Comparison of ENCODE assay signal across 1 cellular context in the genomic region with DNA sequence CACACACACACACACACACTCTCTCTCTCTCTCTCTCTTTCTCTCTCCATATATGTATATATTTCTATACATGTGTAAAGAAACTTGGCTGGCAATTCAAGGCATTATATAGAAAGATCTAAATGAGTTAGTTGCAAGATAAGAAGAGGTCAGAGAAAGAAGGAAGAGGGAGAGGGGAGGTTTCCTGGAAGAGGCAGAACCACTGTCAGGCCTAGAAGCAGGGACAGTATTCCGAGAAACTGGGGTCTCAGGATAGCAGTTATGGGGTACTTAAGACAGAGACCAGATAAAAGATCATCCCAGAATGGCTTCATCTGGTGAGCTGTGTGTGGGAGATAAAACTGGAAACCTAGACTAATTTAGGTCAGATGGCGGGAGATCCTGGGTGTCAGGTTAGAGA.
TF ChIP-seq lines count a peak whose summit lies in the region.

No MANE protein-coding gene starts in this region.

TF ChIP-seq in HepG2, 621 proteins besides CTCF, POLR2A, EP300 and RAD21 (continued from another document):
- TF ChIP-seq SRSF1 (optimal IDR thresholded peaks at IDR 0.05; ENCODE audit: low read depth, low read length), result no peak
- no peak for TF ChIP-seq PRPF4 (IDR thresholded peaks at IDR 0.05; ENCODE audit: low read depth, low read length, poor library complexity, severe bottlenecking)
- TF ChIP-seq CEBPZ (IDR thresholded peaks at IDR 0.05; ENCODE audit: low read length), result no peak
- no peak for TF ChIP-seq ZNF576 (CRISPR knock-in tag; IDR thresholded peaks at IDR 0.05)
- no peak for TF ChIP-seq E2F2 (CRISPR knock-in tag; IDR thresholded peaks at IDR 0.05; ENCODE audit: borderline replicate concordance)
- no peak for TF ChIP-seq POLR2AphosphoS2 (IDR thresholded peaks at IDR 0.05; ENCODE audit: low read depth, low read length)
- TF ChIP-seq, protein P1, sequence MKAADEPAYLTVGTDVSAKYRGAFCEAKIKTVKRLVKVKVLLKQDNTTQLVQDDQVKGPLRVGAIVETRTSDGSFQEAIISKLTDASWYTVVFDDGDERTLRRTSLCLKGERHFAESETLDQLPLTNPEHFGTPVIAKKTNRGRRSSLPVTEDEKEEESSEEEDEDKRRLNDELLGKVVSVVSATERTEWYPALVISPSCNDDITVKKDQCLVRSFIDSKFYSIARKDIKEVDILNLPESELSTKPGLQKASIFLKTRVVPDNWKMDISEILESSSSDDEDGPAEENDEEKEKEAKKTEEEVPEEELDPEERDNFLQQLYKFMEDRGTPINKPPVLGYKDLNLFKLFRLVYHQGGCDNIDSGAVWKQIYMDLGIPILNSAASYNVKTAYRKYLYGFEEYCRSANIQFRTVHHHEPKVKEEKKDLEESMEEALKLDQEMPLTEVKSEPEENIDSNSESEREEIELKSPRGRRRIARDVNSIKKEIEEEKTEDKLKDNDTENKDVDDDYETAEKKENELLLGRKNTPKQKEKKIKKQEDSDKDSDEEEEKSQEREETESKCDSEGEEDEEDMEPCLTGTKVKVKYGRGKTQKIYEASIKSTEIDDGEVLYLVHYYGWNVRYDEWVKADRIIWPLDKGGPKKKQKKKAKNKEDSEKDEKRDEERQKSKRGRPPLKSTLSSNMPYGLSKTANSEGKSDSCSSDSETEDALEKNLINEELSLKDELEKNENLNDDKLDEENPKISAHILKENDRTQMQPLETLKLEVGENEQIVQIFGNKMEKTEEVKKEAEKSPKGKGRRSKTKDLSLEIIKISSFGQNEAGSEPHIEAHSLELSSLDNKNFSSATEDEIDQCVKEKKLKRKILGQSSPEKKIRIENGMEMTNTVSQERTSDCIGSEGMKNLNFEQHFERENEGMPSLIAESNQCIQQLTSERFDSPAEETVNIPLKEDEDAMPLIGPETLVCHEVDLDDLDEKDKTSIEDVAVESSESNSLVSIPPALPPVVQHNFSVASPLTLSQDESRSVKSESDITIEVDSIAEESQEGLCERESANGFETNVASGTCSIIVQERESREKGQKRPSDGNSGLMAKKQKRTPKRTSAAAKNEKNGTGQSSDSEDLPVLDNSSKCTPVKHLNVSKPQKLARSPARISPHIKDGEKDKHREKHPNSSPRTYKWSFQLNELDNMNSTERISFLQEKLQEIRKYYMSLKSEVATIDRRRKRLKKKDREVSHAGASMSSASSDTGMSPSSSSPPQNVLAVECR (CRISPR knock-in tag; IDR thresholded peaks at IDR 0.05; ENCODE audit: borderline replicate concordance), result no peak
TF ChIP-seq in HepG2: peak in this region for 0.
